ENCODE assay signal across 20 cellular contexts in the genomic region with DNA sequence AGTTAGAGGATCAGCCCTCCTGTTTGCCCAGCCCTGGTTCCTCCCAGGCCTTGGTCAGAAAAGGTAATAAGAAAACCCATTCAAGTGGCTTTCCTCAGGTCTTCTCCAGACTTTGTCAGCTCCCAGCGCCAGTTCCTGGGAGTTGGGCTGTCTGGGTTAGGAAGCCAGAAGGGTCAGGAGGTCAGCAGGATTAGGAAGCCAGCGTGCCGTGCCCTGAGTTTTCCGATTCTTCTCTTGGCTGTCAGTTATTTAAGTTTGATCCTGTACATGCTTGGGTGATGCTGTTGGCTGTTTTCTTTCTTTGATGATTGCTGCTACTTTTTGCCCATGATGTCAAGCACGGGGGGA.
"Had no signal": no experiment of that assay in that cellular context is flagged by ENCODE, and none has a peak within 500 bp of the region (broad histone marks: within the 10 kb centered on the region; RNA-seq: fewer than 3 reads in every experiment).

No MANE protein-coding gene starts in this region.

- ATAC-seq: effector memory CD8-positive, alpha-beta T cell; mucosa of descending colon; natural killer cell treated with Interleukin-12 subunit alpha and Interleukin-12 subunit beta and Interleukin-15 and Interleukin-18, amount 100 ng/mL, for 72 hours; psoas muscle; stimulated activated naive B cell treated with anti-CD40 and anti-IgM and Interleukin-4, amounts not matched to agents 10 μg/mL and 1 μg/mL and 100 μg/mL, for 72 hours had no signal

- H3K27ac Mint-ChIP-seq: effector memory CD8-positive, alpha-beta T cell; immature natural killer cell; mesothelial cell of epicardium; natural killer cell treated with Interleukin-12 subunit alpha and Interleukin-12 subunit beta and Interleukin-15 and Interleukin-18, amount 100 ng/mL, for 72 hours; stimulated activated naive B cell treated with anti-CD40 and anti-IgM and Interleukin-4, amounts not matched to agents 10 μg/mL and 1 μg/mL and 100 μg/mL, for 72 hours; stimulated activated naive CD8-positive, alpha-beta T cell treated with anti-CD3 and anti-CD28 coated beads, Interleukin-15, Interleukin-2, amounts not matched to agents 100 ng/mL and 50 ng/mL, for 24 hours had no signal

- H3K9me3 Mint-ChIP-seq: effector memory CD8-positive, alpha-beta T cell; immature natural killer cell; mesothelial cell of epicardium; natural killer cell treated with Interleukin-12 subunit alpha and Interleukin-12 subunit beta and Interleukin-15 and Interleukin-18, amount 100 ng/mL, for 72 hours; neural crest cell; stimulated activated naive CD8-positive, alpha-beta T cell treated with anti-CD3 and anti-CD28 coated beads, Interleukin-15, Interleukin-2, amounts not matched to agents 100 ng/mL and 50 ng/mL, for 24 hours had no signal

- H3K27ac ChIP-seq: coronary artery, psoas muscle, sigmoid colon, thoracic aorta, tibial nerve, upper lobe of left lung, uterus had no signal

- H3K36me3 Mint-ChIP-seq: immature natural killer cell; mesothelial cell of epicardium; naive B cell; natural killer cell treated with Interleukin-12 subunit alpha and Interleukin-12 subunit beta and Interleukin-15 and Interleukin-18, amount 100 ng/mL, for 72 hours; stimulated activated naive B cell treated with anti-CD40 and anti-IgM and Interleukin-4, amounts not matched to agents 10 μg/mL and 1 μg/mL and 100 μg/mL, for 72 hours had no signal

- H3K4me1 Mint-ChIP-seq: immature natural killer cell; mesothelial cell of epicardium; naive B cell; neural crest cell; stimulated activated naive B cell treated with anti-CD40 and anti-IgM and Interleukin-4, amounts not matched to agents 10 μg/mL and 1 μg/mL and 100 μg/mL, for 72 hours had no signal

- H3K4me1 ChIP-seq: psoas muscle, sigmoid colon, tibial nerve, upper lobe of left lung, uterus had no signal

- H3K9me3 ChIP-seq: mucosa of descending colon, psoas muscle, sigmoid colon, thoracic aorta, upper lobe of left lung, uterus had no signal

- H3K36me3 ChIP-seq: sigmoid colon, thoracic aorta, tibial nerve, upper lobe of left lung, uterus had no signal

- H3K4me3 ChIP-seq: coronary artery, mucosa of descending colon, psoas muscle, sigmoid colon, thoracic aorta, tibial nerve, upper lobe of left lung, uterus had no signal

- H3K27me3 ChIP-seq: sigmoid colon, tibial nerve, upper lobe of left lung, uterus had no signal

- H3K4me3 Mint-ChIP-seq: effector memory CD8-positive, alpha-beta T cell; immature natural killer cell; mesothelial cell of epicardium; naive B cell; natural killer cell treated with Interleukin-12 subunit alpha and Interleukin-12 subunit beta and Interleukin-15 and Interleukin-18, amount 100 ng/mL, for 72 hours; neural crest cell; stimulated activated naive B cell treated with anti-CD40 and anti-IgM and Interleukin-4, amounts not matched to agents 10 μg/mL and 1 μg/mL and 100 μg/mL, for 72 hours; stimulated activated naive CD8-positive, alpha-beta T cell treated with anti-CD3 and anti-CD28 coated beads, Interleukin-15, Interleukin-2, amounts not matched to agents 100 ng/mL and 50 ng/mL, for 24 hours had no signal

- DNase-seq: dermis blood vessel endothelial cell; effector memory CD8-positive, alpha-beta T cell; hypothalamus; immature natural killer cell; mesenchymal stem cell; mucosa of descending colon; naive B cell; psoas muscle; stimulated activated CD4-positive, alpha-beta T cell treated with anti-CD3 and anti-CD28 coated beads, Interleukin-4, amount 100 ng/mL, for 4 hours; stimulated activated naive B cell treated with anti-CD40 and anti-IgM and Interleukin-4, amounts not matched to agents 10 μg/mL and 1 μg/mL and 100 μg/mL, for 72 hours; uterus had no signal
